ENCODE assay signal across 8 cellular contexts in the genomic region with DNA sequence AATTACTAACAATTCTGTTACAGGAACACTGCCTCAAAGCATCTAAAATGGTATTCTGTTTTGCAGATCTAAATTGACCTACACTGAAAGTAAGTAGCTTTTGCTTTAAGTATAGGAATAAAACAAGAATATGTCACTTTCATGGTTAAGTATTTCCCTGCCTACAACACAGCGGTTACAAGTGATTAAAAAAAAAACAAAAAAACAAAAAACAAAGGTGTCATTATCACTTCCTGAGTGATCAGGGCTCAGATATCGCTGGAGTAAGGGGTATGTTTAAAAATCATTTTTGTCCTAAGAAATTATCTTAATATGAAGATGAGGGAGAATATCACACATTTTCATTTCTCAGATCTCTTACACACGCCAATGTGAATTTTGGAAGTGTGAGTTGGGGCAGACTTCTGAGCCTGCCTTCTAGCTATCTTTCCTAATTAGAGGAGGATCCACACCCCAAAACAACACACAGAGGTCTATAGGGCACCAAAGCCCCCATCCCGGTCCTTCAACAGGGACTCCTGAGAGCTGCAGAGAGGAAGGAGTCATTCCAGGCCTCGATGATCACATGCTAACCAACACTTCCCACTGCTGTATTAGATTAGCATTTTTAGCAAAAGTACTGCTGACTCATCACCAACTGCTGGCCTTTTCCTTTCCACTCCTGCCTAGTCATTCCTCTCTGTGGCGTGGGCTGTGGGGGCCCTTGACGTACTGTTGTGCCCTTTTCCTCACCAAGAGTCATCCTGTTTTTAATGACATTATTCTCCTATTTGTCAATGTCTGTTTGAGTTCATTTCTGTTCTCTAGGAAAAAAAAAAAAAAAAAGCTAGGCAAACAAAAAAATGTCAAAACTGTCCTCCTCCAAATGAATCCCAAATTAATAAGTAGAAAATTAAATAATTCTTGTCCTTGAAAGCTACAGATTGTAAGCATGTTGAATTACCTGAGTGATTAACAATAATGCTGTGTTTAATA. TPM values are rescaled to one million over a fixed set of nuclear protein-coding genes. Genes with fewer than 3 reads are reported as not detected.
DNase-seq lines count a peak whose midpoint lies in the region; ATAC-seq lines count a peak whose summit lies in the region.

No MANE protein-coding gene starts in this region.

- CTCF ChIA-PET in activated CD4-positive, alpha-beta T cell treated with anti-CD3 and anti-CD28 coated beads for 36 hours (lab: Charles Lee), result interaction anchor here (1.0 to 1.1 kb wide), 2 partner anchors 11 to 17 kb away, joined by 3 to 4 read pairs; no protein-coding TSS in a partner anchor

- peak; percentile 87 for ATAC-seq in activated CD4-positive, alpha-beta T cell treated with anti-CD3 and anti-CD28 coated beads for 36 hours
- ATAC-seq in HG03095 (IDR thresholded peaks at IDR 0.05; ENCODE audit: unreplicated experiment), result peak; percentile 86
- ATAC-seq in stimulated activated memory B cell treated with anti-CD40 and anti-IgM and Interleukin-4, amounts not matched to agents 10 μg/mL and 1 μg/mL and 100 μg/mL, for 72 hours, result peak; percentile 80

- H3K27ac Mint-ChIP-seq in activated CD4-positive, alpha-beta T cell treated with anti-CD3 and anti-CD28 coated beads for 36 hours, result peak overlapping the region; percentile 63
- H3K27ac Mint-ChIP-seq in dendritic cell treated with granulocyte-macrophage colony-stimulating factor and Interleukin-4, amounts not matched to agents 40 ng/mL and 50 ng/mL, for 4 days, result peak overlapping the region; percentile 81
- H3K27ac Mint-ChIP-seq in stimulated activated memory B cell treated with anti-CD40 and anti-IgM and Interleukin-4, amounts not matched to agents 10 μg/mL and 1 μg/mL and 100 μg/mL, for 72 hours, result peak overlapping the region; percentile 51

- peaks cover 15% of the 10 kb centered on the region for H3K36me3 Mint-ChIP-seq in activated CD4-positive, alpha-beta T cell treated with anti-CD3 and anti-CD28 coated beads for 36 hours (ENCODE audit: low read depth)
- no peaks in the 10 kb centered on the region for H3K36me3 Mint-ChIP-seq in dendritic cell treated with granulocyte-macrophage colony-stimulating factor and Interleukin-4, amounts not matched to agents 40 ng/mL and 50 ng/mL, for 4 days (ENCODE audit: low read depth)
- peaks cover 12% of the 10 kb centered on the region for H3K36me3 Mint-ChIP-seq in stimulated activated memory B cell treated with anti-CD40 and anti-IgM and Interleukin-4, amounts not matched to agents 10 μg/mL and 1 μg/mL and 100 μg/mL, for 72 hours

- H3K27me3 Mint-ChIP-seq in activated CD4-positive, alpha-beta T cell treated with anti-CD3 and anti-CD28 coated beads for 36 hours, result no peaks in the 10 kb centered on the region
- H3K27me3 Mint-ChIP-seq in dendritic cell treated with granulocyte-macrophage colony-stimulating factor and Interleukin-4, amounts not matched to agents 40 ng/mL and 50 ng/mL, for 4 days, result no peaks in the 10 kb centered on the region
- H3K27me3 Mint-ChIP-seq in stimulated activated memory B cell treated with anti-CD40 and anti-IgM and Interleukin-4, amounts not matched to agents 10 μg/mL and 1 μg/mL and 100 μg/mL, for 72 hours, result no peaks in the 10 kb centered on the region

- peaks cover 19% of the 10 kb centered on the region for H3K4me1 Mint-ChIP-seq in activated CD4-positive, alpha-beta T cell treated with anti-CD3 and anti-CD28 coated beads for 36 hours
- H3K4me1 Mint-ChIP-seq in dendritic cell treated with granulocyte-macrophage colony-stimulating factor and Interleukin-4, amounts not matched to agents 40 ng/mL and 50 ng/mL, for 4 days (ENCODE audit: low read depth), result peaks cover 26% of the 10 kb centered on the region
- H3K4me1 Mint-ChIP-seq in stimulated activated memory B cell treated with anti-CD40 and anti-IgM and Interleukin-4, amounts not matched to agents 10 μg/mL and 1 μg/mL and 100 μg/mL, for 72 hours, result peaks cover 7% of the 10 kb centered on the region

- DNase-seq in activated CD4-positive, alpha-beta T cell treated with anti-CD3 and anti-CD28 coated beads for 36 hours, result peak; percentile 85
- no peak for DNase-seq in activated CD4-positive, alpha-beta T cell treated with anti-CD3 and anti-CD28 coated beads for 1 hour
- DNase-seq in UCSD-AML1 (lab: John Stamatoyannopoulos, UW; ENCODE audit: unreplicated experiment) (peak; percentile 86), midbrain (lab: John Stamatoyannopoulos, UW) (peak; percentile 68), NCI-H1048 (lab: John Stamatoyannopoulos, UW) (no peak)

- H3K9me3 Mint-ChIP-seq in activated CD4-positive, alpha-beta T cell treated with anti-CD3 and anti-CD28 coated beads for 36 hours (ENCODE audit: low read depth), result peaks cover 20% of the 10 kb centered on the region
- peaks cover 23% of the 10 kb centered on the region for H3K9me3 Mint-ChIP-seq in dendritic cell treated with granulocyte-macrophage colony-stimulating factor and Interleukin-4, amounts not matched to agents 40 ng/mL and 50 ng/mL, for 4 days
- H3K9me3 Mint-ChIP-seq in stimulated activated memory B cell treated with anti-CD40 and anti-IgM and Interleukin-4, amounts not matched to agents 10 μg/mL and 1 μg/mL and 100 μg/mL, for 72 hours, result peaks cover 7% of the 10 kb centered on the region

- intact Hi-C loops in activated CD4-positive, alpha-beta T cell treated with anti-CD3 and anti-CD28 coated beads for 36 hours (cut with DNase I, micrococcal nuclease), result loop anchor here (1.0 to 10.0 kb wide), 9 partner anchors 19 to 197 kb away; partner anchors contain the start of genes ARHGAP21 (in 1 of the 2), ENKUR (in 1 of the 2) and THNSL1 (in 1 of the 2)
- intact Hi-C loops in dendritic cell treated with granulocyte-macrophage colony-stimulating factor and Interleukin-4, amounts not matched to agents 40 ng/mL and 50 ng/mL, for 4 days (cut with micrococcal nuclease), result loop anchor here (5.0 kb wide), 2 partner anchors 39 to 199 kb away; partner anchors contain the start of gene ARHGAP21

- POLR2A ChIA-PET in activated CD4-positive, alpha-beta T cell treated with anti-CD3 and anti-CD28 coated beads for 36 hours (lab: Charles Lee), result interaction anchor here (0.6 kb wide), 2 partner anchors 103 to 241 kb away, joined by 3 to 5 read pairs; no protein-coding TSS in a partner anchor

- H3K4me3 Mint-ChIP-seq in activated CD4-positive, alpha-beta T cell treated with anti-CD3 and anti-CD28 coated beads for 36 hours, result no peak overlapping the region
- peak overlapping the region; percentile 23 for H3K4me3 Mint-ChIP-seq in dendritic cell treated with granulocyte-macrophage colony-stimulating factor and Interleukin-4, amounts not matched to agents 40 ng/mL and 50 ng/mL, for 4 days
- H3K4me3 Mint-ChIP-seq in stimulated activated memory B cell treated with anti-CD40 and anti-IgM and Interleukin-4, amounts not matched to agents 10 μg/mL and 1 μg/mL and 100 μg/mL, for 72 hours, result no peak overlapping the region

RNA-seq across cellular contexts. Expression of gene PRTFDC1, which starts 31.2 kb away (rescaled TPM):
- total RNA-seq in activated CD4-positive, alpha-beta T cell treated with anti-CD3 and anti-CD28 coated beads for 36 hours, result under 1 TPM; 0.32 to 0.71 TPM

Comparison
In these comparisons a context has a peak if more than half of its experiments do, and no peak if none do; other contexts are left out.
1. DNase-seq: peak in activated CD4-positive, alpha-beta T cell treated with anti-CD3 and anti-CD28 coated beads for 36 hours (single experiment), UCSD-AML1 (single experiment) and midbrain (single experiment); none in activated CD4-positive, alpha-beta T cell treated with anti-CD3 and anti-CD28 coated beads for 1 hour (single experiment) and NCI-H1048 (single experiment).
2. Peak in every context shown above with its lines, with median percentiles within 50 percentile points of each other: ATAC-seq and H3K27ac Mint-ChIP-seq.